In the genomic region with DNA sequence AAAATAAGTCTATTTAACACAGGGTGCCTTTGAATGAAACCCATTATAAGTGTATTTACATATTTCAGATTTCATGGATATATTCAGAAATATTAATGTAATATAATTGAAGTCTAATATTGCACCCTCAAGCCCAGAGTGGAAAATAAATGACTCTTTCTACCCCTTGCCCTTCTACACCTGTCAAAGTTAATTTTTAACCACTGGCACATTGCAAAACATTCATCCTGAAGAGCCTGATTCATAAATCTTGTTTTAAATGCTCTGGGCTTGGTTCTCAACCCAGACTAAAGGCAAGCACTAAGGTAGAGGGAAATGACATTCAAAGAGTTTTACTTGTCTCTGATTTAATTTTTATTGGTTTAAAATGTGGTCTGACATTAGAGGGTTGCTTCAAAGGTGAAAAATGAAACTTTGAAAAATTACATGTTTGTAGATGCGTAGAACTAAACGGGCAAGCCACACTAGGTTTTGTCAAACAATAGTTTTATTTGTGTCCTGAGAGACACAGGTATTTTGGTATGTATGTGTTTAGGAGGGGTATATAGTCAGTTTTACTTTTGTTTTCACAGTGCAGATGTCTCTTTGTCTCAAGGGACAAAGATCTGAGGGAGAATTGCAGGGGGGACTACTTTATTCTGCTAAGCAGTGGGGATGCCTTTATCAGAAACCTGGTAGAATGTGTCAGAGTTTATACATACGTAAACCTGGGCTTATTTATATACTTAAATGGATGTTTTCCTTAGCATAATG, we compare ENCODE assay signal across 9 cellular contexts.
DNase-seq lines count a peak whose midpoint lies in the region; ATAC-seq and FAIRE-seq lines count a peak whose summit lies in the region.
"Had no signal": no experiment of that assay in that cellular context is flagged by ENCODE, and none has a peak within 500 bp of the region (broad histone marks: within the 10 kb centered on the region; RNA-seq: fewer than 3 reads in every experiment).

No MANE protein-coding gene starts in this region.

- no peaks in the 10 kb centered on the region for H3K27me3 Mint-ChIP-seq in activated CD4-positive, alpha-beta T cell treated with anti-CD3 and anti-CD28 coated beads for 36 hours

- CTCF ChIA-PET in activated CD4-positive, alpha-beta T cell treated with anti-CD3 and anti-CD28 coated beads for 36 hours (lab: Charles Lee) = interaction anchor here (0.5 to 4.0 kb wide), 14 partner anchors 10 to 772 kb away, joined by 3 to 43 read pairs (median 6); no protein-coding TSS in a partner anchor

- H3K36me3 Mint-ChIP-seq in activated CD4-positive, alpha-beta T cell treated with anti-CD3 and anti-CD28 coated beads for 36 hours (ENCODE audit: low read depth) = peaks cover 29% of the 10 kb centered on the region
- H3K36me3 Mint-ChIP-seq in stimulated activated effector memory CD8-positive, alpha-beta T cell treated with anti-CD3 and anti-CD28 coated beads, Interleukin-12 subunit alpha, Interleukin-12 subunit beta, amount 100 ng/mL, for 72 hours = peaks cover 56% of the 10 kb centered on the region

- no peak overlapping the region for H3K27ac ChIP-seq in trophoblast cell (ENCODE audit: low read depth, low read length)

- H3K4me2 ChIP-seq in trophoblast cell (ENCODE audit: low read length) = no peak overlapping the region

- H4K8ac ChIP-seq in trophoblast cell (ENCODE audit: low read depth, low read length) = no peak overlapping the region

- FAIRE-seq in colon (lab: Jason Lieb, UNC) = peak; percentile 24

- peaks cover 13% of the 10 kb centered on the region for H3K79me1 ChIP-seq in trophoblast cell (ENCODE audit: low read length)

- no peak overlapping the region for H3K14ac ChIP-seq in trophoblast cell (ENCODE audit: low read length)

- WGBS in trophoblast cell (ENCODE audit: extremely low coverage, insufficient coverage, insufficient read length) = no CpG with 5 or more reads among the region's 3 CpGs

- intact Hi-C loops in activated CD4-positive, alpha-beta T cell treated with anti-CD3 and anti-CD28 coated beads for 36 hours (cut with DNase I, micrococcal nuclease) = loop anchor here (5.0 kb wide), 4 partner anchors 82 to 722 kb away; no protein-coding TSS in a partner anchor

- H3K4me1 ChIP-seq in trophoblast cell (ENCODE audit: control insufficient read depth in 1 of 2, insufficient read depth in 2 of 2, low read length in 2 of 2) = peaks cover 0 to 4% of the 10 kb centered on the region in 2 experiments

- no peak overlapping the region for H2AK5ac ChIP-seq in trophoblast cell (ENCODE audit: low read length)

- H3K27ac Mint-ChIP-seq in activated CD4-positive, alpha-beta T cell treated with anti-CD3 and anti-CD28 coated beads for 36 hours = peak overlapping the region; percentile 70
- H3K27ac Mint-ChIP-seq in stimulated activated effector memory CD8-positive, alpha-beta T cell treated with anti-CD3 and anti-CD28 coated beads, Interleukin-12 subunit alpha, Interleukin-12 subunit beta, amount 100 ng/mL, for 72 hours = peak overlapping the region; percentile 92

- POLR2A ChIA-PET in activated CD4-positive, alpha-beta T cell treated with anti-CD3 and anti-CD28 coated beads for 36 hours (lab: Charles Lee) = no interaction called here

- H3K23ac ChIP-seq in trophoblast cell (ENCODE audit: low read length) = no peak overlapping the region

- no peak overlapping the region for H4K12ac ChIP-seq in trophoblast cell (ENCODE audit: low read depth, low read length)

- no peak for DNase-seq in activated CD4-positive, alpha-beta T cell treated with anti-CD3 and anti-CD28 coated beads for 36 hours
- no peak for DNase-seq in activated CD4-positive, alpha-beta T cell treated with anti-CD3 and anti-CD28 coated beads, Interleukin-2, amount 50 U/mL, for 48 hours
- DNase-seq in stimulated activated effector memory CD8-positive, alpha-beta T cell treated with anti-CD3 and anti-CD28 coated beads, Interleukin-12 subunit alpha, Interleukin-12 subunit beta, amount 100 ng/mL, for 72 hours (ENCODE audit: low spot score in 2 of 2) = no peak
- DNase-seq in 8988T (no peak), trophoblast cell (no peak)

- H2BK12ac ChIP-seq in trophoblast cell (ENCODE audit: low read length) = no peak overlapping the region

- no peak overlapping the region for H3K4ac ChIP-seq in trophoblast cell (ENCODE audit: low read depth, low read length)

- H2BK5ac ChIP-seq in trophoblast cell (ENCODE audit: low read depth, low read length, poor library complexity) = no peak overlapping the region

- no peak overlapping the region for H3K9ac ChIP-seq in trophoblast cell (ENCODE audit: low read length)

- no peaks in the 10 kb centered on the region for H3K27me3 ChIP-seq in trophoblast cell (ENCODE audit: insufficient read depth, low read length)

- peak overlapping the region; percentile 17 for H3K4me3 Mint-ChIP-seq in activated CD4-positive, alpha-beta T cell treated with anti-CD3 and anti-CD28 coated beads for 36 hours
- peak overlapping the region; percentile 85 for H3K4me3 Mint-ChIP-seq in stimulated activated effector memory CD8-positive, alpha-beta T cell treated with anti-CD3 and anti-CD28 coated beads, Interleukin-12 subunit alpha, Interleukin-12 subunit beta, amount 100 ng/mL, for 72 hours

- peak; percentile 10 for ATAC-seq in activated CD4-positive, alpha-beta T cell treated with anti-CD3 and anti-CD28 coated beads for 36 hours
- peak; percentile 36 for ATAC-seq in HG03095 (IDR thresholded peaks at IDR 0.05; ENCODE audit: unreplicated experiment)
- no peak for ATAC-seq in stimulated activated effector memory CD8-positive, alpha-beta T cell treated with anti-CD3 and anti-CD28 coated beads, Interleukin-12 subunit alpha, Interleukin-12 subunit beta, amount 100 ng/mL, for 72 hours
- ATAC-seq in GM18519 (IDR thresholded peaks at IDR 0.05; ENCODE audit: low FRiP score, unreplicated experiment) = no peak
- ATAC-seq: HCT116 had no signal

- peaks cover 95% of the 10 kb centered on the region for H3K4me1 Mint-ChIP-seq in activated CD4-positive, alpha-beta T cell treated with anti-CD3 and anti-CD28 coated beads for 36 hours
- peaks cover 89% of the 10 kb centered on the region for H3K4me1 Mint-ChIP-seq in stimulated activated effector memory CD8-positive, alpha-beta T cell treated with anti-CD3 and anti-CD28 coated beads, Interleukin-12 subunit alpha, Interleukin-12 subunit beta, amount 100 ng/mL, for 72 hours

- no peak overlapping the region for H2AFZ ChIP-seq in trophoblast cell (ENCODE audit: insufficient read depth, low read length, poor library complexity)

- H3K36me3 ChIP-seq in trophoblast cell (ENCODE audit: control insufficient read depth in 1 of 2, insufficient read depth in 2 of 2, low read length in 2 of 2) = peaks cover 11 to 21% of the 10 kb centered on the region in 2 experiments

- peaks cover 6% of the 10 kb centered on the region for H3K79me2 ChIP-seq in trophoblast cell (ENCODE audit: control insufficient read depth, insufficient read depth, low read length, poor library complexity)

- no peak overlapping the region for H3K4me3 ChIP-seq in trophoblast cell (ENCODE audit: low read depth, low read length)

- no peak overlapping the region for H4K91ac ChIP-seq in trophoblast cell (ENCODE audit: low read depth, low read length)

- no peak overlapping the region for H3K18ac ChIP-seq in trophoblast cell (ENCODE audit: low read length)

- no peaks in the 10 kb centered on the region for H3K9me3 ChIP-seq in trophoblast cell (ENCODE audit: insufficient read depth, low read depth, low read length)

- H2BK120ac ChIP-seq in trophoblast cell (ENCODE audit: insufficient read depth, low read length, poor library complexity) = no peak overlapping the region

- H3K9me3 Mint-ChIP-seq in activated CD4-positive, alpha-beta T cell treated with anti-CD3 and anti-CD28 coated beads for 36 hours (ENCODE audit: low read depth) = no peaks in the 10 kb centered on the region
- no peaks in the 10 kb centered on the region for H3K9me3 Mint-ChIP-seq in stimulated activated effector memory CD8-positive, alpha-beta T cell treated with anti-CD3 and anti-CD28 coated beads, Interleukin-12 subunit alpha, Interleukin-12 subunit beta, amount 100 ng/mL, for 72 hours

Comparison
In these comparisons a context has a peak if more than half of its experiments do, and no peak if none do; other contexts are left out.
1. ATAC-seq: peak in activated CD4-positive, alpha-beta T cell treated with anti-CD3 and anti-CD28 coated beads for 36 hours (single experiment) and HG03095 (single experiment); none in stimulated activated effector memory CD8-positive, alpha-beta T cell treated with anti-CD3 and anti-CD28 coated beads, Interleukin-12 subunit alpha, Interleukin-12 subunit beta, amount 100 ng/mL, for 72 hours (single experiment) and GM18519 (single experiment).